Comparison of ENCODE assay signal across 21 cellular contexts in genomic region chr18:40987581-40987980, GRCh38.
"Had no signal": no experiment of that assay in that cellular context is flagged by ENCODE, and none has a peak within 500 bp of the region (broad histone marks: within the 10 kb centered on the region; RNA-seq: fewer than 3 reads in every experiment).

No MANE protein-coding gene starts in this region.

- H3K4me1 Mint-ChIP-seq: naive thymus-derived CD8-positive, alpha-beta T cell; stimulated activated memory B cell treated with anti-CD40 and anti-IgM and Interleukin-4, amounts not matched to agents 10 μg/mL and 1 μg/mL and 100 μg/mL, for 72 hours had no signal

- H3K27ac Mint-ChIP-seq: dendritic cell treated with granulocyte-macrophage colony-stimulating factor and Interleukin-4, amounts not matched to agents 40 ng/mL and 50 ng/mL, for 4 days; effector memory CD8-positive, alpha-beta T cell; naive thymus-derived CD8-positive, alpha-beta T cell; stimulated activated memory B cell treated with anti-CD40 and anti-IgM and Interleukin-4, amounts not matched to agents 10 μg/mL and 1 μg/mL and 100 μg/mL, for 72 hours; stimulated activated naive CD8-positive, alpha-beta T cell treated with anti-CD3 and anti-CD28 coated beads, Interleukin-15, Interleukin-2, amounts not matched to agents 100 ng/mL and 50 ng/mL, for 24 hours had no signal

- ATAC-seq: effector memory CD8-positive, alpha-beta T cell; foreskin keratinocyte; left lobe of liver; mucosa of descending colon; naive thymus-derived CD8-positive, alpha-beta T cell; sciatic nerve; stimulated activated memory B cell treated with anti-CD40 and anti-IgM and Interleukin-4, amounts not matched to agents 10 μg/mL and 1 μg/mL and 100 μg/mL, for 72 hours had no signal

- H3K4me3 ChIP-seq: mucosa of descending colon, spleen, tibial artery, upper lobe of left lung, uterus had no signal

- H3K27me3 ChIP-seq: spleen, tibial artery, upper lobe of left lung, uterus had no signal

- H3K36me3 Mint-ChIP-seq: naive thymus-derived CD8-positive, alpha-beta T cell; stimulated activated memory B cell treated with anti-CD40 and anti-IgM and Interleukin-4, amounts not matched to agents 10 μg/mL and 1 μg/mL and 100 μg/mL, for 72 hours had no signal

- H3K27me3 Mint-ChIP-seq: dendritic cell treated with granulocyte-macrophage colony-stimulating factor and Interleukin-4, amounts not matched to agents 40 ng/mL and 50 ng/mL, for 4 days; effector memory CD8-positive, alpha-beta T cell; naive thymus-derived CD8-positive, alpha-beta T cell; stimulated activated memory B cell treated with anti-CD40 and anti-IgM and Interleukin-4, amounts not matched to agents 10 μg/mL and 1 μg/mL and 100 μg/mL, for 72 hours; stimulated activated naive CD8-positive, alpha-beta T cell treated with anti-CD3 and anti-CD28 coated beads, Interleukin-15, Interleukin-2, amounts not matched to agents 100 ng/mL and 50 ng/mL, for 24 hours had no signal

- H3K36me3 ChIP-seq: spleen, tibial artery, upper lobe of left lung, uterus had no signal

- H3K27ac ChIP-seq: foreskin keratinocyte, spleen, tibial artery, upper lobe of left lung, uterus had no signal

- H3K9me3 ChIP-seq: mucosa of descending colon, tibial artery, upper lobe of left lung, uterus had no signal

- DNase-seq: effector memory CD8-positive, alpha-beta T cell; foreskin keratinocyte; head of caudate nucleus; hippocampal formation; islet precursor cell; mammary epithelial cell; mucosa of descending colon; naive thymus-derived CD8-positive, alpha-beta T cell; posterior cingulate gyrus; spleen; stimulated activated CD4-positive, alpha-beta T cell treated with anti-CD3 and anti-CD28 coated beads, Interleukin-15, amount 100 ng/mL, for 24 hours; stimulated activated CD4-positive, alpha-beta T cell treated with anti-CD3 and anti-CD28 coated beads, Interleukin-1b, Interleukin-23, amount 100 ng/mL, for 48 hours; stimulated activated CD4-positive, alpha-beta T cell treated with anti-CD3 and anti-CD28 coated beads, Interleukin-4, amount 100 ng/mL, for 24 hours; tibial artery; upper lobe of left lung; uterus had no signal

- H3K4me1 ChIP-seq: foreskin keratinocyte, spleen, tibial artery, upper lobe of left lung, uterus had no signal

- H3K9me3 Mint-ChIP-seq: dendritic cell treated with granulocyte-macrophage colony-stimulating factor and Interleukin-4, amounts not matched to agents 40 ng/mL and 50 ng/mL, for 4 days had no signal

- H3K4me3 Mint-ChIP-seq: dendritic cell treated with granulocyte-macrophage colony-stimulating factor and Interleukin-4, amounts not matched to agents 40 ng/mL and 50 ng/mL, for 4 days; effector memory CD8-positive, alpha-beta T cell; naive thymus-derived CD8-positive, alpha-beta T cell; stimulated activated memory B cell treated with anti-CD40 and anti-IgM and Interleukin-4, amounts not matched to agents 10 μg/mL and 1 μg/mL and 100 μg/mL, for 72 hours; stimulated activated naive CD8-positive, alpha-beta T cell treated with anti-CD3 and anti-CD28 coated beads, Interleukin-15, Interleukin-2, amounts not matched to agents 100 ng/mL and 50 ng/mL, for 24 hours had no signal
